In genomic region chr5:151068189-151068570, GRCh38 we compare ENCODE assay signal across 8 cellular contexts. TPM values are rescaled to one million over a fixed set of nuclear protein-coding genes. Genes with fewer than 3 reads are reported as not detected.
A peak's percentile ranks its signal among the peaks of the same experiment; 100 is the strongest.
DNase-seq lines count a peak whose midpoint lies in the region; ATAC-seq and TF ChIP-seq lines count a peak whose summit lies in the region.

No MANE protein-coding gene starts in this region.

- H3K4me3 ChIP-seq in body of pancreas (no peak overlapping the region), sigmoid colon (no peak overlapping the region)

- intact Hi-C loops in body of pancreas (cut with DNase I), result no loop called here
- intact Hi-C loops in sigmoid colon (cut with DNase I), result no loop called here

- ATAC-seq in GM19023 (IDR thresholded peaks at IDR 0.05; ENCODE audit: unreplicated experiment) (peak; percentile 4), HG02943 (IDR thresholded peaks at IDR 0.05; ENCODE audit: low read depth, unreplicated experiment) (peak; percentile 9), body of pancreas (peak; percentile 15), HG03108 (IDR thresholded peaks at IDR 0.05; ENCODE audit: unreplicated experiment) (no peak)

- H3K27me3 ChIP-seq in body of pancreas (no peaks in the 10 kb centered on the region), sigmoid colon (no peaks in the 10 kb centered on the region)

- TF ChIP-seq POLR2A in body of pancreas (IDR thresholded peaks at IDR 0.05), result no peak
- TF ChIP-seq POLR2A in sigmoid colon (IDR thresholded peaks at IDR 0.05), result no peak

- H3K27ac ChIP-seq in body of pancreas (peak overlapping the region in 2 of 4 donors; percentile 39 to 45), sigmoid colon (peak overlapping the region in 3 of 4 donors; percentile 23 to 74 (median 73))

- TF ChIP-seq CTCF in body of pancreas (IDR thresholded peaks at IDR 0.05), result no peak
- no peak for TF ChIP-seq CTCF in sigmoid colon (IDR thresholded peaks at IDR 0.05)
- TF ChIP-seq CTCF in GM10266 (IDR thresholded peaks at IDR 0.05; ENCODE audit: control insufficient read depth, insufficient read depth, low read depth, missing control alignments), result no peak

- H3K4me1 ChIP-seq in body of pancreas (peaks cover 72% of the 10 kb centered on the region), sigmoid colon (peaks cover 0 to 92% (median 68%) of the 10 kb centered on the region in 4 donors)

- H3K36me3 ChIP-seq in body of pancreas (replicated peaks in 1 of 2; ENCODE audit: insufficient read depth in 1 of 2, low read depth in 2 of 2) (no peaks in the 10 kb centered on the region), sigmoid colon (no peaks in the 10 kb centered on the region)

- TF ChIP-seq EP300 in sigmoid colon (IDR thresholded peaks at IDR 0.05), result no peak

- no peak for DNase-seq in body of pancreas
- no peak for DNase-seq in sigmoid colon
- DNase-seq in NCI-H1436 (lab: John Stamatoyannopoulos, UW), result no peak
- DNase-seq in GM10266 (ENCODE audit: extremely low spot score), result no peak
- no peak for DNase-seq in HuH-7.5 (ENCODE audit: low spot score)

- 59 to 65% methylated on average over 6 of the region's 6 CpGs for WGBS in body of pancreas, 2 donors
- 57 to 74% methylated on average over 6 of the region's 6 CpGs for WGBS in sigmoid colon, 2 donors

- H3K9me3 ChIP-seq in body of pancreas (no peaks in the 10 kb centered on the region), sigmoid colon (no peaks in the 10 kb centered on the region)

RNA-seq across cellular contexts. Expression of gene TNIP1, which starts 12.7 kb away (rescaled TPM):
- total RNA-seq in body of pancreas (100 to 1,000 TPM in 1 of 2 donors, 10 to 100 TPM in 1; 89.3 to 111 TPM), sigmoid colon (10 to 100 TPM; 55.1 to 73.1 (median 62.8) TPM)
- 100 to 1,000 TPM; 153 to 210 (median 195) TPM for polyA plus RNA-seq in sigmoid colon

RNA-seq across cellular contexts. Expression of gene GPX3, which starts 47.8 kb away (rescaled TPM):
- total RNA-seq in body of pancreas (1,000 to 10,000 TPM in 1 of 2 donors, 100 to 1,000 TPM in 1; 686 to 1,482 TPM), sigmoid colon (1,000 to 10,000 TPM in 2 of 4 donors, 100 to 1,000 TPM in 2; 616 to 2,079 (median 918) TPM)
- 1,000 to 10,000 TPM in 1 of 3 donors, 100 to 1,000 TPM in 1, 10 to 100 TPM in 1; 85.1 to 1,326 (median 302) TPM for polyA plus RNA-seq in sigmoid colon
